In genomic region chr20:58457083-58457680, GRCh38 we compare ENCODE assay signal across 16 cellular contexts. TPM values are rescaled to one million over a fixed set of nuclear protein-coding genes. Genes with fewer than 3 reads are reported as not detected.
DNase-seq lines count a peak whose midpoint lies in the region; ATAC-seq and TF ChIP-seq lines count a peak whose summit lies in the region.
"Had no signal": no experiment of that assay in that cellular context is flagged by ENCODE, and none has a peak within 500 bp of the region (broad histone marks: within the 10 kb centered on the region; RNA-seq: fewer than 3 reads in every experiment).

No MANE protein-coding gene starts in this region.

- H4K12ac ChIP-seq in trophoblast cell (ENCODE audit: low read depth, low read length): no peak overlapping the region

- H3K18ac ChIP-seq in trophoblast cell (ENCODE audit: low read length): no peak overlapping the region

- H4K91ac ChIP-seq in trophoblast cell (ENCODE audit: low read depth, low read length): no peak overlapping the region

- no peak overlapping the region for H3K4me2 ChIP-seq in trophoblast cell (ENCODE audit: low read length)

- H3K79me2 ChIP-seq in trophoblast cell (ENCODE audit: control insufficient read depth, insufficient read depth, low read length, poor library complexity): no peaks in the 10 kb centered on the region

- intact Hi-C loops in ovary (cut with DNase I): no loop called here

- no peak for TF ChIP-seq EP300 in ovary (IDR thresholded peaks at IDR 0.05)

- no peaks in the 10 kb centered on the region for H3K9me3 ChIP-seq in trophoblast cell (ENCODE audit: insufficient read depth, low read depth, low read length)
- H3K9me3 ChIP-seq in ovary: no peaks in the 10 kb centered on the region

- H3K14ac ChIP-seq in trophoblast cell (ENCODE audit: low read length): no peak overlapping the region

- no peak overlapping the region for H3K23ac ChIP-seq in trophoblast cell (ENCODE audit: low read length)

- H2BK12ac ChIP-seq in trophoblast cell (ENCODE audit: low read length): no peak overlapping the region

- TF ChIP-seq POLR2A in ovary (IDR thresholded peaks at IDR 0.05): no peak

- no peak for ATAC-seq in GM19023 (IDR thresholded peaks at IDR 0.05; ENCODE audit: unreplicated experiment)
- ATAC-seq: T-cell had no signal

- H2AK5ac ChIP-seq in trophoblast cell (ENCODE audit: low read length): no peak overlapping the region

- no peak overlapping the region for H3K9ac ChIP-seq in trophoblast cell (ENCODE audit: low read length)

- TF ChIP-seq CTCF in cardiac fibroblast (IDR thresholded peaks at IDR 0.05; ENCODE audit: low read depth, low read length) (no peak), ovary (IDR thresholded peaks at IDR 0.05) (no peak)

- no peak overlapping the region for H3K4ac ChIP-seq in trophoblast cell (ENCODE audit: low read depth, low read length)

- H3K79me1 ChIP-seq in trophoblast cell (ENCODE audit: low read length): peaks cover 3% of the 10 kb centered on the region

- peak overlapping the region; percentile 16 for H2BK5ac ChIP-seq in trophoblast cell (ENCODE audit: low read depth, low read length, poor library complexity)

- no peak overlapping the region for H3K4me3 ChIP-seq in cardiac fibroblast (replicated peaks in 1 of 2; ENCODE audit: low read depth in 2 of 2, low read length in 2 of 2)
- H3K4me3 ChIP-seq in trophoblast cell (ENCODE audit: low read depth, low read length): no peak overlapping the region
- no peak overlapping the region for H3K4me3 ChIP-seq in ovary
- H3K4me3 ChIP-seq: skin epidermis had no signal

- DNase-seq in NCI-H187 treated with DMSO at 0.1 percent for 48 hours (lab: John Stamatoyannopoulos, UW) (peak; percentile 20), NCI-H187 (lab: John Stamatoyannopoulos, UW) (no peak), NCI-H2107 treated with DMSO at 0.1 percent for 48 hours (lab: John Stamatoyannopoulos, UW; ENCODE audit: unreplicated experiment) (peak; percentile 90), cardiac fibroblast (ENCODE audit: low read depth in 2 of 2) (peak; percentile 55 to 94), trophoblast cell (peak; percentile 90 to 92), ovary (no peak), substantia nigra (lab: John Stamatoyannopoulos, UW) (no peak)
- DNase-seq: activated CD4-positive, alpha-beta T cell treated with anti-CD3 and anti-CD28 coated beads, Interleukin-2, amount 50 U/mL, for 4 hours; activated naive CD4-positive, alpha-beta T cell; cortex of kidney; HCEC 1CT; NCI-H1092; T-cell had no signal

- peak overlapping the region; percentile 23 for H2BK120ac ChIP-seq in trophoblast cell (ENCODE audit: insufficient read depth, low read length, poor library complexity)

- H3K27me3 ChIP-seq in trophoblast cell (ENCODE audit: insufficient read depth, low read length) (no peaks in the 10 kb centered on the region), ovary (no peaks in the 10 kb centered on the region)

- no peak overlapping the region for H2AFZ ChIP-seq in trophoblast cell (ENCODE audit: insufficient read depth, low read length, poor library complexity)

- H3K4me1 ChIP-seq in trophoblast cell (ENCODE audit: control insufficient read depth in 1 of 2, insufficient read depth in 2 of 2, low read length in 2 of 2): peaks cover 10 to 18% of the 10 kb centered on the region in 2 experiments
- H3K4me1 ChIP-seq in ovary (ENCODE audit: insufficient read depth): peaks cover 7% of the 10 kb centered on the region

- no peaks in the 10 kb centered on the region for H3K36me3 ChIP-seq in trophoblast cell (ENCODE audit: control insufficient read depth in 1 of 2, insufficient read depth in 2 of 2, low read length in 2 of 2)
- no peaks in the 10 kb centered on the region for H3K36me3 ChIP-seq in ovary

- WGBS in trophoblast cell (ENCODE audit: extremely low coverage, insufficient coverage, insufficient read length): no CpG with 5 or more reads among the region's 14 CpGs
- WGBS in ovary, 3 donors: 91 to 92% (median 91%) methylated on average over 14 of the region's 14 CpGs

- H3K27ac ChIP-seq in trophoblast cell (ENCODE audit: low read depth, low read length) (peak overlapping the region; percentile 55), ovary (no peak overlapping the region), substantia nigra (ENCODE audit: low read depth, low read length, poor library complexity, severe bottlenecking) (no peak overlapping the region)
- H3K27ac ChIP-seq: skin epidermis had no signal

- no peak overlapping the region for H4K8ac ChIP-seq in trophoblast cell (ENCODE audit: low read depth, low read length)

RNA-seq across cellular contexts. Expression of gene APCDD1L, which starts 58.0 kb away (rescaled TPM):
- 0.14 and 0.18 TPM in 2 replicates for polyA plus RNA-seq in trophoblast cell (2013)
- total RNA-seq in ovary: under 1 TPM in 1 of 7 donors, not detected in 6; 0.08 TPM
- polyA plus RNA-seq in ovary: under 1 TPM in 1 of 2 donors, not detected in 1; 0.62 TPM
- total RNA-seq: neural crest cell, T-cell had no signal

Comparison
In these comparisons a context has a peak if more than half of its experiments do, and no peak if none do; other contexts are left out.
1. DNase-seq: peak in NCI-H187 treated with DMSO at 0.1 percent for 48 hours (single experiment), NCI-H2107 treated with DMSO at 0.1 percent for 48 hours (single experiment), cardiac fibroblast (2 of 2) and trophoblast cell (2 of 2); none in NCI-H187 (0 of 2), ovary (0 of 5) and substantia nigra (0 of 49).